In genomic region chr4:1249731-1250526, GRCh38 we compare ENCODE assay signal across 1 cellular context.
TF ChIP-seq lines count a peak whose summit lies in the region.

No MANE protein-coding gene starts in this region.

TF ChIP-seq in K562, 482 proteins besides CTCF, POLR2A, EP300 and RAD21 (continued from another document):
- TF ChIP-seq, protein P1, sequence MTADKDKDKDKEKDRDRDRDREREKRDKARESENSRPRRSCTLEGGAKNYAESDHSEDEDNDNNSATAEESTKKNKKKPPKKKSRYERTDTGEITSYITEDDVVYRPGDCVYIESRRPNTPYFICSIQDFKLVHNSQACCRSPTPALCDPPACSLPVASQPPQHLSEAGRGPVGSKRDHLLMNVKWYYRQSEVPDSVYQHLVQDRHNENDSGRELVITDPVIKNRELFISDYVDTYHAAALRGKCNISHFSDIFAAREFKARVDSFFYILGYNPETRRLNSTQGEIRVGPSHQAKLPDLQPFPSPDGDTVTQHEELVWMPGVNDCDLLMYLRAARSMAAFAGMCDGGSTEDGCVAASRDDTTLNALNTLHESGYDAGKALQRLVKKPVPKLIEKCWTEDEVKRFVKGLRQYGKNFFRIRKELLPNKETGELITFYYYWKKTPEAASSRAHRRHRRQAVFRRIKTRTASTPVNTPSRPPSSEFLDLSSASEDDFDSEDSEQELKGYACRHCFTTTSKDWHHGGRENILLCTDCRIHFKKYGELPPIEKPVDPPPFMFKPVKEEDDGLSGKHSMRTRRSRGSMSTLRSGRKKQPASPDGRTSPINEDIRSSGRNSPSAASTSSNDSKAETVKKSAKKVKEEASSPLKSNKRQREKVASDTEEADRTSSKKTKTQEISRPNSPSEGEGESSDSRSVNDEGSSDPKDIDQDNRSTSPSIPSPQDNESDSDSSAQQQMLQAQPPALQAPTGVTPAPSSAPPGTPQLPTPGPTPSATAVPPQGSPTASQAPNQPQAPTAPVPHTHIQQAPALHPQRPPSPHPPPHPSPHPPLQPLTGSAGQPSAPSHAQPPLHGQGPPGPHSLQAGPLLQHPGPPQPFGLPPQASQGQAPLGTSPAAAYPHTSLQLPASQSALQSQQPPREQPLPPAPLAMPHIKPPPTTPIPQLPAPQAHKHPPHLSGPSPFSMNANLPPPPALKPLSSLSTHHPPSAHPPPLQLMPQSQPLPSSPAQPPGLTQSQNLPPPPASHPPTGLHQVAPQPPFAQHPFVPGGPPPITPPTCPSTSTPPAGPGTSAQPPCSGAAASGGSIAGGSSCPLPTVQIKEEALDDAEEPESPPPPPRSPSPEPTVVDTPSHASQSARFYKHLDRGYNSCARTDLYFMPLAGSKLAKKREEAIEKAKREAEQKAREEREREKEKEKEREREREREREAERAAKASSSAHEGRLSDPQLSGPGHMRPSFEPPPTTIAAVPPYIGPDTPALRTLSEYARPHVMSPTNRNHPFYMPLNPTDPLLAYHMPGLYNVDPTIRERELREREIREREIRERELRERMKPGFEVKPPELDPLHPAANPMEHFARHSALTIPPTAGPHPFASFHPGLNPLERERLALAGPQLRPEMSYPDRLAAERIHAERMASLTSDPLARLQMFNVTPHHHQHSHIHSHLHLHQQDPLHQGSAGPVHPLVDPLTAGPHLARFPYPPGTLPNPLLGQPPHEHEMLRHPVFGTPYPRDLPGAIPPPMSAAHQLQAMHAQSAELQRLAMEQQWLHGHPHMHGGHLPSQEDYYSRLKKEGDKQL (CRISPR knock-in tag; IDR thresholded peaks at IDR 0.05; ENCODE audit: borderline replicate concordance), result peak; percentile 67; the same call in 1 of the 2 replicates
- peak; percentile 65 for TF ChIP-seq ZFX (CRISPR knock-in tag; IDR thresholded peaks at IDR 0.05)
- TF ChIP-seq THRAP3 (IDR thresholded peaks at IDR 0.05; ENCODE audit: borderline replicate concordance), result peak; percentile 74; the same call in 1 of the 2 replicates
- TF ChIP-seq MLLT1 (IDR thresholded peaks at IDR 0.05), result peak in 1 of 2 experiments; percentile 82; a peak in 2 of 4 replicates
- peak; percentile 10; the same call in 1 of the 2 replicates for TF ChIP-seq NFIC (IDR thresholded peaks at IDR 0.05)
- no peak for TF ChIP-seq MYC (IDR thresholded peaks at IDR 0.05; ENCODE audit: low read depth, low read length)
- peak; percentile 40; the same call in 1 of the 2 replicates for TF ChIP-seq MYC (CRISPR knock-in tag; IDR thresholded peaks at IDR 0.05; ENCODE audit: borderline replicate concordance, low read depth)
- TF ChIP-seq HIVEP1 (CRISPR knock-in tag; IDR thresholded peaks at IDR 0.05), result no peak
- TF ChIP-seq ETV6 (IDR thresholded peaks at IDR 0.05; ENCODE audit: borderline replicate concordance in 1 of 2, low read depth in 2 of 2, low read length in 1 of 2), result no peak
- TF ChIP-seq ETV6 (CRISPR knock-in tag; IDR thresholded peaks at IDR 0.05; ENCODE audit: borderline replicate concordance), result no peak
- no peak for TF ChIP-seq U2AF2 (optimal IDR thresholded peaks at IDR 0.05; ENCODE audit: low read depth, low read length)
- TF ChIP-seq L3MBTL2 (IDR thresholded peaks at IDR 0.05), result peak; percentile 16; the same call in 1 of the 2 replicates
- TF ChIP-seq SIN3B (IDR thresholded peaks at IDR 0.05; ENCODE audit: low read depth), result no peak
- peak; percentile 42; the same call in 1 of the 2 replicates for TF ChIP-seq MAX (CRISPR knock-in tag; IDR thresholded peaks at IDR 0.05)
- TF ChIP-seq MIER1 (IDR thresholded peaks at IDR 0.05; ENCODE audit: low read depth), result no peak
- TF ChIP-seq ZC3H11A (IDR thresholded peaks at IDR 0.05; ENCODE audit: low read depth, low read length), result no peak
- TF ChIP-seq, protein P2, sequence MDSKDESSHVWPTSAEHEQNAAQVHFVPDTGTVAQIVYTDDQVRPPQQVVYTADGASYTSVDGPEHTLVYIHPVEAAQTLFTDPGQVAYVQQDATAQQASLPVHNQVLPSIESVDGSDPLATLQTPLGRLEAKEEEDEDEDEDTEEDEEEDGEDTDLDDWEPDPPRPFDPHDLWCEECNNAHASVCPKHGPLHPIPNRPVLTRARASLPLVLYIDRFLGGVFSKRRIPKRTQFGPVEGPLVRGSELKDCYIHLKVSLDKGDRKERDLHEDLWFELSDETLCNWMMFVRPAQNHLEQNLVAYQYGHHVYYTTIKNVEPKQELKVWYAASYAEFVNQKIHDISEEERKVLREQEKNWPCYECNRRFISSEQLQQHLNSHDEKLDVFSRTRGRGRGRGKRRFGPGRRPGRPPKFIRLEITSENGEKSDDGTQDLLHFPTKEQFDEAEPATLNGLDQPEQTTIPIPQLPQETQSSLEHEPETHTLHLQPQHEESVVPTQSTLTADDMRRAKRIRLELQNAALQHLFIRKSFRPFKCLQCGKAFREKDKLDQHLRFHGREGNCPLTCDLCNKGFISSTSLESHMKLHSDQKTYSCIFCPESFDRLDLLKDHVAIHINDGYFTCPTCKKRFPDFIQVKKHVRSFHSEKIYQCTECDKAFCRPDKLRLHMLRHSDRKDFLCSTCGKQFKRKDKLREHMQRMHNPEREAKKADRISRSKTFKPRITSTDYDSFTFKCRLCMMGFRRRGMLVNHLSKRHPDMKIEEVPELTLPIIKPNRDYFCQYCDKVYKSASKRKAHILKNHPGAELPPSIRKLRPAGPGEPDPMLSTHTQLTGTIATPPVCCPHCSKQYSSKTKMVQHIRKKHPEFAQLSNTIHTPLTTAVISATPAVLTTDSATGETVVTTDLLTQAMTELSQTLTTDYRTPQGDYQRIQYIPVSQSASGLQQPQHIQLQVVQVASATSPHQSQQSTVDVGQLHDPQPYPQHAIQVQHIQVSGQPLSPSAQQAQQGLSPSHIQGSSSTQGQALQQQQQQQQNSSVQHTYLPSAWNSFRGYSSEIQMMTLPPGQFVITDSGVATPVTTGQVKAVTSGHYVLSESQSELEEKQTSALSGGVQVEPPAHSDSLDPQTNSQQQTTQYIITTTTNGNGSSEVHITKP (IDR thresholded peaks at IDR 0.05; ENCODE audit: partially characterized antibody), result peak; percentile 88
- TF ChIP-seq ATF3 (IDR thresholded peaks at IDR 0.05), result no peak
- 0 out of 2 replicates have a peak, but pooled peaks have one; percentile 45 for TF ChIP-seq ATF3 (CRISPR knock-in tag; conservative IDR thresholded peaks at IDR 0.05)
- no peak for TF ChIP-seq MCM3 (IDR thresholded peaks at IDR 0.05)
- TF ChIP-seq, protein P3, sequence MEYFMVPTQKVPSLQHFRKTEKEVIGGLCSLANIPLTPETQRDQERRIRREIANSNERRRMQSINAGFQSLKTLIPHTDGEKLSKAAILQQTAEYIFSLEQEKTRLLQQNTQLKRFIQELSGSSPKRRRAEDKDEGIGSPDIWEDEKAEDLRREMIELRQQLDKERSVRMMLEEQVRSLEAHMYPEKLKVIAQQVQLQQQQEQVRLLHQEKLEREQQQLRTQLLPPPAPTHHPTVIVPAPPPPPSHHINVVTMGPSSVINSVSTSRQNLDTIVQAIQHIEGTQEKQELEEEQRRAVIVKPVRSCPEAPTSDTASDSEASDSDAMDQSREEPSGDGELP (CRISPR knock-in tag; IDR thresholded peaks at IDR 0.05; ENCODE audit: borderline replicate concordance), result 0 out of 2 replicates have a peak, but pooled peaks have one; percentile 29
- peak; percentile 6 for TF ChIP-seq TAF1 (IDR thresholded peaks at IDR 0.05; ENCODE audit: control insufficient read depth, extremely low read depth, insufficient read depth, low read length, severe bottlenecking)
- no peak for TF ChIP-seq ATF1 (CRISPR knock-in tag; IDR thresholded peaks at IDR 0.05)
- TF ChIP-seq ATF1 (tag; IDR thresholded peaks at IDR 0.05), result 0 out of 2 replicates have a peak, but pooled peaks have one; percentile 1
TF ChIP-seq in K562: peak in this region for 23.
